In genomic region chr7:101251871-101252659, GRCh38 we compare ENCODE assay signal across 1 cellular context.
TF ChIP-seq lines count a peak whose summit lies in the region.

No MANE protein-coding gene starts in this region.

TF ChIP-seq in HepG2, 621 proteins besides CTCF, POLR2A, EP300 and RAD21 (continued from another document and continues in another):
- TF ChIP-seq ZNF18 (CRISPR knock-in tag; IDR thresholded peaks at IDR 0.05; ENCODE audit: insufficient replicate concordance): peak; percentile 12
- no peak for TF ChIP-seq MYPOP (CRISPR knock-in tag; IDR thresholded peaks at IDR 0.05)
- no peak for TF ChIP-seq ZBTB42 (CRISPR knock-in tag; IDR thresholded peaks at IDR 0.05)
- peak; percentile 76; the same call in 1 of the 2 replicates for TF ChIP-seq IRF9 (CRISPR knock-in tag; IDR thresholded peaks at IDR 0.05; ENCODE audit: borderline replicate concordance)
- peak; percentile 64 for TF ChIP-seq HOXA3 (CRISPR knock-in tag; IDR thresholded peaks at IDR 0.05)
- TF ChIP-seq ZNF572 (CRISPR knock-in tag; IDR thresholded peaks at IDR 0.05): no peak
- TF ChIP-seq MYNN (CRISPR knock-in tag; IDR thresholded peaks at IDR 0.05; ENCODE audit: low read depth): no peak
- peak; percentile 54; the same call in 1 of the 2 replicates for TF ChIP-seq BORCS8-MEF2B (CRISPR knock-in tag; IDR thresholded peaks at IDR 0.05)
- peak; percentile 67; the same call in 1 of the 3 replicates for TF ChIP-seq MXI1 (IDR thresholded peaks at IDR 0.05; ENCODE audit: borderline replicate concordance, low read depth, low read length)
- no peak for TF ChIP-seq NFE2L2 (IDR thresholded peaks at IDR 0.05; ENCODE audit: low read length)
- no peak for TF ChIP-seq ZBTB4 (CRISPR knock-in tag; IDR thresholded peaks at IDR 0.05; ENCODE audit: borderline replicate concordance)
- TF ChIP-seq RXRA (CRISPR knock-in tag; IDR thresholded peaks at IDR 0.05): peak; percentile 31
- TF ChIP-seq ZNF557 (CRISPR knock-in tag; IDR thresholded peaks at IDR 0.05): 0 out of 2 replicates have a peak, but pooled peaks have one; percentile 47
- TF ChIP-seq HNRNPLL (IDR thresholded peaks at IDR 0.05; ENCODE audit: low read depth, low read length, poor library complexity, severe bottlenecking): peak; percentile 75
- no peak for TF ChIP-seq SRF (IDR thresholded peaks at IDR 0.05; ENCODE audit: low read depth, low read length)
- peak; percentile 66 for TF ChIP-seq ETV5 (CRISPR knock-in tag; IDR thresholded peaks at IDR 0.05; ENCODE audit: borderline replicate concordance)
- peak; percentile 71; the same call in 1 of the 2 replicates for TF ChIP-seq ZNF788 (CRISPR knock-in tag; IDR thresholded peaks at IDR 0.05; ENCODE audit: borderline replicate concordance)
- no peak for TF ChIP-seq ZNF441 (CRISPR knock-in tag; IDR thresholded peaks at IDR 0.05; ENCODE audit: borderline replicate concordance)
- TF ChIP-seq POGZ (CRISPR knock-in tag; IDR thresholded peaks at IDR 0.05): 0 out of 2 replicates have a peak, but pooled peaks have one; percentile 16
- peak; percentile 39; the same call in 1 of the 2 replicates for TF ChIP-seq BCL6 (CRISPR knock-in tag; IDR thresholded peaks at IDR 0.05)
- no peak for TF ChIP-seq EED (CRISPR knock-in tag; IDR thresholded peaks at IDR 0.05)
- TF ChIP-seq ARID3A (IDR thresholded peaks at IDR 0.05; ENCODE audit: low read depth, low read length): no peak; the same call in 1 of the 2 replicates
- TF ChIP-seq USF2 (IDR thresholded peaks at IDR 0.05; ENCODE audit: low read depth, low read length): peak; percentile 87
- peak; percentile 92; the same call in 1 of the 2 replicates for TF ChIP-seq USF2 (CRISPR knock-in tag; IDR thresholded peaks at IDR 0.05; ENCODE audit: borderline replicate concordance)
- TF ChIP-seq DMAP1 (CRISPR knock-in tag; IDR thresholded peaks at IDR 0.05): peak; percentile 56; the same call in 1 of the 2 replicates
- peak; percentile 72 for TF ChIP-seq ZNF687 (CRISPR knock-in tag; IDR thresholded peaks at IDR 0.05)
- no peak for TF ChIP-seq ZBTB25 (CRISPR knock-in tag; IDR thresholded peaks at IDR 0.05)
- peak; percentile 81; the same call in 1 of the 2 replicates for TF ChIP-seq HBP1 (CRISPR knock-in tag; IDR thresholded peaks at IDR 0.05; ENCODE audit: low read depth)
- TF ChIP-seq ZNF136 (CRISPR knock-in tag; IDR thresholded peaks at IDR 0.05; ENCODE audit: low read depth): no peak; the same call in 1 of the 2 replicates
- TF ChIP-seq AKNA (CRISPR knock-in tag; IDR thresholded peaks at IDR 0.05; ENCODE audit: borderline replicate concordance): no peak
- peak; percentile 89; the same call in 1 of the 2 replicates for TF ChIP-seq KMT2A (CRISPR knock-in tag; IDR thresholded peaks at IDR 0.05)
